Comparison of ENCODE assay signal across 1 cellular context in genomic region chr7:117372073-117372472, GRCh38.
TF ChIP-seq lines count a peak whose summit lies in the region.

No MANE protein-coding gene starts in this region.

TF ChIP-seq in K562, 482 proteins besides CTCF, POLR2A, EP300 and RAD21:
- TF ChIP-seq ZNF124 (CRISPR knock-in tag; IDR thresholded peaks at IDR 0.05) (no peak), STAG1 (CRISPR knock-in tag; IDR thresholded peaks at IDR 0.05; ENCODE audit: borderline replicate concordance) (no peak), ZC3H4 (CRISPR knock-in tag; IDR thresholded peaks at IDR 0.05; ENCODE audit: borderline replicate concordance) (no peak), MAZ (CRISPR knock-in tag; conservative IDR thresholded peaks at IDR 0.05 in 1 of 2, IDR thresholded peaks at IDR 0.05 in 1 of 2) (no peak), GABPA (tag; conservative IDR thresholded peaks at IDR 0.05; ENCODE audit: low read depth) (no peak), SRSF7 (optimal IDR thresholded peaks at IDR 0.05; ENCODE audit: low read depth, low read length) (no peak), CBX3 (IDR thresholded peaks at IDR 0.05; ENCODE audit: borderline replicate concordance in 1 of 2, low read length in 2 of 2) (no peak), ZBTB2 (IDR thresholded peaks at IDR 0.05) (no peak), PHF20 (IDR thresholded peaks at IDR 0.05; ENCODE audit: partially characterized antibody) (no peak), ZFX (CRISPR knock-in tag; IDR thresholded peaks at IDR 0.05) (no peak), SNRNP70 (optimal IDR thresholded peaks at IDR 0.05; ENCODE audit: low read depth, low read length) (no peak), NCOA4 (IDR thresholded peaks at IDR 0.05; ENCODE audit: partially characterized antibody) (no peak), ZNF354B (CRISPR knock-in tag; IDR thresholded peaks at IDR 0.05) (no peak), KLF1 (tag; IDR thresholded peaks at IDR 0.05) (no peak), HDAC1 (IDR thresholded peaks at IDR 0.05) (no peak), NFIC (IDR thresholded peaks at IDR 0.05) (no peak), USF2 (CRISPR knock-in tag; IDR thresholded peaks at IDR 0.05) (no peak), PBX2 (CRISPR knock-in tag; IDR thresholded peaks at IDR 0.05; ENCODE audit: low read depth) (no peak), PBX2 (tag; conservative IDR thresholded peaks at IDR 0.05; ENCODE audit: low read depth) (peak; percentile 40; the same call in 1 of the 2 replicates), MEIS2 (IDR thresholded peaks at IDR 0.05; ENCODE audit: partially characterized antibody) (peak; percentile 65), HMGXB4 (CRISPR knock-in tag; IDR thresholded peaks at IDR 0.05) (no peak), ZNF3 (CRISPR knock-in tag; IDR thresholded peaks at IDR 0.05) (no peak), GTF2F1 (IDR thresholded peaks at IDR 0.05; ENCODE audit: low read depth, low read length) (no peak), DPF2 (IDR thresholded peaks at IDR 0.05) (no peak)
- TF ChIP-seq, protein P1, sequence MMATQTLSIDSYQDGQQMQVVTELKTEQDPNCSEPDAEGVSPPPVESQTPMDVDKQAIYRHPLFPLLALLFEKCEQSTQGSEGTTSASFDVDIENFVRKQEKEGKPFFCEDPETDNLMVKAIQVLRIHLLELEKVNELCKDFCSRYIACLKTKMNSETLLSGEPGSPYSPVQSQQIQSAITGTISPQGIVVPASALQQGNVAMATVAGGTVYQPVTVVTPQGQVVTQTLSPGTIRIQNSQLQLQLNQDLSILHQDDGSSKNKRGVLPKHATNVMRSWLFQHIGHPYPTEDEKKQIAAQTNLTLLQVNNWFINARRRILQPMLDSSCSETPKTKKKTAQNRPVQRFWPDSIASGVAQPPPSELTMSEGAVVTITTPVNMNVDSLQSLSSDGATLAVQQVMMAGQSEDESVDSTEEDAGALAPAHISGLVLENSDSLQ (IDR thresholded peaks at IDR 0.05) = peak; percentile 67
- TF ChIP-seq, protein P2, sequence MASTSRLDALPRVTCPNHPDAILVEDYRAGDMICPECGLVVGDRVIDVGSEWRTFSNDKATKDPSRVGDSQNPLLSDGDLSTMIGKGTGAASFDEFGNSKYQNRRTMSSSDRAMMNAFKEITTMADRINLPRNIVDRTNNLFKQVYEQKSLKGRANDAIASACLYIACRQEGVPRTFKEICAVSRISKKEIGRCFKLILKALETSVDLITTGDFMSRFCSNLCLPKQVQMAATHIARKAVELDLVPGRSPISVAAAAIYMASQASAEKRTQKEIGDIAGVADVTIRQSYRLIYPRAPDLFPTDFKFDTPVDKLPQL (IDR thresholded peaks at IDR 0.05; ENCODE audit: extremely low read depth, insufficient read length) = no peak
